ENCODE assay signal across 23 cellular contexts in the genomic region with DNA sequence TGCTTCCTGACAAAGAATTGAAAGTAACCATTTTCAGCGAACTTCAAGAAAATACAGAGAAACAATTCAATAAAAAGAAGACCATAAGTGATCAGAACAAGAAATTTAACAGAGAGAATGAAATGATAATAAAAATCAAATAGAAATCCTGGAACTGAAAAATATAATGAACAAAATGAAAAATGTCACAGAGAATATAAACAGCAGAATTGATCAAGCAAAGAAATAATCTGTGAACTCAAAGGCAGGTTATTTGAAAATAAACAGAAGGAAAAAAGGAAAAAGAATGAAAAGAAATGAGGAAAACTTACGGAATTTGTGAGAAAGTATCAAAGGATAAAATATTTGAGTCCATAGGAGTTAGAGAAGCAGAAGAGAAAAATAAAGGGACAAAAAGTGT.
"Had no signal": no experiment of that assay in that cellular context is flagged by ENCODE, and none has a peak within 500 bp of the region (broad histone marks: within the 10 kb centered on the region; RNA-seq: fewer than 3 reads in every experiment).

No MANE protein-coding gene starts in this region.

- ATAC-seq: gastrocnemius medialis, heart right ventricle, left cardiac atrium, left lung, left ventricle myocardium superior, lower lobe of right lung, mucosa of descending colon had no signal

- H3K4me1 ChIP-seq: esophagus muscularis mucosa, gastrocnemius medialis, heart right ventricle, left lung, lower lobe of right lung had no signal

- H3K4me3 Mint-ChIP-seq: mesothelial cell of epicardium had no signal

- H3K4me1 Mint-ChIP-seq: mesothelial cell of epicardium, naive B cell had no signal

- H3K27ac ChIP-seq: coronary artery, dorsolateral prefrontal cortex, esophagus muscularis mucosa, gastrocnemius medialis, heart right ventricle, left lung, lower lobe of right lung had no signal

- H3K9me3 ChIP-seq: gastrocnemius medialis had no signal

- H3K27me3 ChIP-seq: dorsolateral prefrontal cortex, gastrocnemius medialis, heart right ventricle, left lung had no signal

- H3K27ac Mint-ChIP-seq: mesothelial cell of epicardium had no signal

- FAIRE-seq: endothelial cell of umbilical vein, islet of Langerhans, keratinocyte had no signal

- H3K4me3 ChIP-seq: coronary artery, dorsolateral prefrontal cortex, esophagus muscularis mucosa, gastrocnemius medialis, heart right ventricle, left lung, lower lobe of right lung, mucosa of descending colon had no signal

- DNase-seq: dermis blood vessel endothelial cell; dorsolateral prefrontal cortex; effector CD4-positive, alpha-beta T cell; effector memory CD4-positive, alpha-beta T cell; foreskin melanocyte; gastrocnemius medialis; glutamatergic neuron; head of caudate nucleus; heart right ventricle; hippocampal formation; left cardiac atrium; left lung; left ventricle myocardium superior; lower lobe of right lung; mesenchymal stem cell; mucosa of descending colon; naive B cell had no signal

- H3K36me3 ChIP-seq: esophagus muscularis mucosa, heart right ventricle, left lung, lower lobe of right lung had no signal
